In genomic region chr10:75024971-75025523, GRCh38 we compare ENCODE assay signal across 18 cellular contexts.
DNase-seq lines count a peak whose midpoint lies in the region; ATAC-seq and TF ChIP-seq lines count a peak whose summit lies in the region.
"Had no signal": no experiment of that assay in that cellular context is flagged by ENCODE, and none has a peak within 500 bp of the region (broad histone marks: within the 10 kb centered on the region; RNA-seq: fewer than 3 reads in every experiment).

No MANE protein-coding gene starts in this region.

- H3K27ac Mint-ChIP-seq in T-helper 17 cell (peak overlapping the region; percentile 81), neural crest cell (ENCODE audit: unreplicated experiment) (peak overlapping the region; percentile 7)
- H3K27ac Mint-ChIP-seq: H9; progenitor cell of endocrine pancreas; T-helper 2 cell treated with Interferon-gamma antibody and Interleukin-4, amounts not matched to agents 5 μg/mL and 100 μg/mL, for 36 hours had no signal

- H3K27me3 Mint-ChIP-seq in T-helper 17 cell (no peaks in the 10 kb centered on the region), neural crest cell (ENCODE audit: low read depth) (no peaks in the 10 kb centered on the region)
- H3K27me3 Mint-ChIP-seq: progenitor cell of endocrine pancreas had no signal

- ATAC-seq in T-helper 17 cell (no peak), GM21515 (IDR thresholded peaks at IDR 0.05; ENCODE audit: unreplicated experiment) (no peak), GM19395 (IDR thresholded peaks at IDR 0.05; ENCODE audit: unreplicated experiment) (no peak)
- ATAC-seq: A549 had no signal

- DNase-seq in NCI-H2171 treated with DMSO at 0.1 percent for 48 hours (lab: John Stamatoyannopoulos, UW) (peak; percentile 57), NCI-H2171 (lab: John Stamatoyannopoulos, UW) (no peak), NCI-H2029 treated with DMSO at 0.1 percent for 48 hours (lab: John Stamatoyannopoulos, UW) (peak; percentile 72), T-helper 17 cell (no peak), neural crest cell (ENCODE audit: low read depth, low spot score) (no peak), Ammon's horn (ENCODE audit: low spot score) (no peak)
- DNase-seq: activated CD4-positive, alpha-beta T cell treated with anti-CD3 and anti-CD28 coated beads, Interleukin-2, amount 50 U/mL, for 48 hours; activated naive CD4-positive, alpha-beta T cell treated with Interleukin-2 at 50 U/mL for 16 hours; GDM1; H9; NCI-H1436 treated with DMSO at 0.1 percent for 48 hours; NCI-H524; WERI-Rb-1 had no signal

- H3K4me3 Mint-ChIP-seq in T-helper 17 cell: no peak overlapping the region
- H3K4me3 Mint-ChIP-seq in neural crest cell: no peak overlapping the region
- H3K4me3 Mint-ChIP-seq: H9; T-helper 2 cell treated with Interferon-gamma antibody and Interleukin-4, amounts not matched to agents 5 μg/mL and 100 μg/mL, for 36 hours had no signal

- peaks cover 13% of the 10 kb centered on the region for H3K4me1 Mint-ChIP-seq in T-helper 17 cell
- peaks cover 33% of the 10 kb centered on the region for H3K4me1 Mint-ChIP-seq in neural crest cell
- H3K4me1 Mint-ChIP-seq: H9 had no signal

- H3K36me3 Mint-ChIP-seq in T-helper 17 cell (ENCODE audit: low read depth) (peaks cover 29% of the 10 kb centered on the region), neural crest cell (ENCODE audit: low read depth) (peaks cover 22% of the 10 kb centered on the region)

- no peaks in the 10 kb centered on the region for H3K9me3 ChIP-seq in T-helper 17 cell (ENCODE audit: control insufficient read depth, low read length, poor library complexity, severe bottlenecking)
- H3K9me3 ChIP-seq: A549 had no signal

- no peaks in the 10 kb centered on the region for H3K9me3 Mint-ChIP-seq in neural crest cell
- H3K9me3 Mint-ChIP-seq: H9; T-helper 2 cell treated with Interferon-gamma antibody and Interleukin-4, amounts not matched to agents 5 μg/mL and 100 μg/mL, for 36 hours had no signal

- no peak for TF ChIP-seq CTCF in neural crest cell (conservative IDR thresholded peaks at IDR 0.05)

Comparison
In these comparisons a context has a peak if more than half of its experiments do, and no peak if none do; other contexts are left out.
1. DNase-seq: peak in NCI-H2171 treated with DMSO at 0.1 percent for 48 hours (single experiment) and NCI-H2029 treated with DMSO at 0.1 percent for 48 hours (single experiment); none in NCI-H2171 (single experiment), T-helper 17 cell (0 of 3), neural crest cell (single experiment) and Ammon's horn (single experiment).